ENCODE assay signal across 30 cellular contexts in genomic region chr13:30479590-30480219, GRCh38. TPM values are rescaled to one million over a fixed set of nuclear protein-coding genes. Genes with fewer than 3 reads are reported as not detected.
"Had no signal": no experiment of that assay in that cellular context is flagged by ENCODE, and none has a peak within 500 bp of the region (broad histone marks: within the 10 kb centered on the region; RNA-seq: fewer than 3 reads in every experiment).

No MANE protein-coding gene starts in this region.

- H3K4me1 Mint-ChIP-seq: activated CD4-positive, alpha-beta T cell treated with anti-CD3 and anti-CD28 coated beads, Interleukin-2, amount 10 ng/mL, durations not matched to agents 24 days and 14 days; activated naive CD8-positive, alpha-beta T cell treated with anti-CD3 and anti-CD28 coated beads, Interleukin-2, amount 50 U/mL, for 24 hours had no signal

- H3K9me3 ChIP-seq: ascending aorta, Peyer's patch had no signal

- H3K4me1 ChIP-seq: ascending aorta, Peyer's patch had no signal

- H3K27me3 Mint-ChIP-seq: activated B cell treated with CpG ODN at 0.5 μM for 24 hours; activated naive CD8-positive, alpha-beta T cell treated with anti-CD3 and anti-CD28 coated beads, Interleukin-2, amount 50 U/mL, for 24 hours; IgD-negative memory B cell had no signal

- H3K27me3 ChIP-seq: ascending aorta, Peyer's patch had no signal

- H3K9me3 Mint-ChIP-seq: activated B cell treated with CpG ODN at 0.5 μM for 24 hours; activated CD4-positive, alpha-beta T cell treated with anti-CD3 and anti-CD28 coated beads, Interleukin-2, amount 10 ng/mL, durations not matched to agents 24 days and 14 days; activated naive CD4-positive, alpha-beta T cell treated with anti-CD3 and anti-CD28 coated beads, Interleukin-2, amount 50 U/mL, for 72 hours; activated naive CD8-positive, alpha-beta T cell treated with anti-CD3 and anti-CD28 coated beads, Interleukin-2, amount 50 U/mL, for 24 hours; activated T-cell treated with anti-CD3 and anti-CD28 coated beads, Interleukin-2, amount 50 U/mL, for 4 hours; brain; IgD-negative memory B cell; T-helper 1 cell treated with Interleukin-12 subunit alpha and Interleukin-12 subunit beta and Interleukin-4 antibody, amounts not matched to agents 30 μg/mL and 1 μg/mL, for 36 hours had no signal

- H3K27ac Mint-ChIP-seq: activated B cell treated with CpG ODN at 0.5 μM for 24 hours; activated CD4-positive, alpha-beta T cell treated with anti-CD3 and anti-CD28 coated beads, Interleukin-2, amount 10 ng/mL, durations not matched to agents 24 days and 14 days; activated naive CD4-positive, alpha-beta T cell treated with anti-CD3 and anti-CD28 coated beads, Interleukin-2, amount 50 U/mL, for 72 hours; activated naive CD8-positive, alpha-beta T cell treated with anti-CD3 and anti-CD28 coated beads, Interleukin-2, amount 50 U/mL, for 24 hours; IgD-negative memory B cell; T-helper 1 cell treated with Interleukin-12 subunit alpha and Interleukin-12 subunit beta and Interleukin-4 antibody, amounts not matched to agents 30 μg/mL and 1 μg/mL, for 36 hours had no signal

- H3K4me3 ChIP-seq: ascending aorta, Peyer's patch had no signal

- DNase-seq: activated B cell treated with CpG ODN at 0.5 μM for 24 hours; activated CD4-positive, alpha-beta T cell treated with anti-CD3 and anti-CD28 coated beads for 1 hour; activated CD4-positive, alpha-beta T cell treated with anti-CD3 and anti-CD28 coated beads, Interleukin-2, amount 10 ng/mL, durations not matched to agents 24 days and 14 days; activated CD4-positive, alpha-beta T cell treated with anti-CD3 and anti-CD28 coated beads, Interleukin-2, amount 50 U/mL, for 48 hours; activated CD8-positive, alpha-beta memory T cell treated with anti-CD3 and anti-CD28 coated beads for 24 hours; activated effector memory CD4-positive, alpha-beta T cell treated with anti-CD3 and anti-CD28 coated beads, Interleukin-2, amount 50 U/mL, for 16 hours; activated naive CD4-positive, alpha-beta T cell treated with Interleukin-2 at 50 U/mL for 16 hours; activated naive CD8-positive, alpha-beta T cell treated with anti-CD3 and anti-CD28 coated beads, Interleukin-2, amount 50 U/mL, for 24 hours; activated T-cell treated with anti-CD3 and anti-CD28 coated beads, Interleukin-2, amount 50 U/mL, for 4 hours; amniotic stem cell; KG1; NCI-H1092; NCI-H1417; NCI-H1694; NCI-H2029; NCI-H345; NCI-H510A; NCI-H82; NK-92 treated with Interleukin-12 subunit alpha and Interleukin-12 subunit beta, amount 100 ng/mL, for 24 hours; Peyer's patch; SHP77 had no signal

- H3K4me3 Mint-ChIP-seq: activated B cell treated with CpG ODN at 0.5 μM for 24 hours; activated CD4-positive, alpha-beta T cell treated with anti-CD3 and anti-CD28 coated beads, Interleukin-2, amount 10 ng/mL, durations not matched to agents 24 days and 14 days; activated naive CD8-positive, alpha-beta T cell treated with anti-CD3 and anti-CD28 coated beads, Interleukin-2, amount 50 U/mL, for 24 hours; activated T-cell treated with anti-CD3 and anti-CD28 coated beads, Interleukin-2, amount 50 U/mL, for 4 hours; IgD-negative memory B cell; T-helper 1 cell treated with Interleukin-12 subunit alpha and Interleukin-12 subunit beta and Interleukin-4 antibody, amounts not matched to agents 30 μg/mL and 1 μg/mL, for 36 hours had no signal

- H3K27ac ChIP-seq: ascending aorta, Peyer's patch, RWPE1 had no signal

- H3K36me3 ChIP-seq: ascending aorta, Peyer's patch had no signal

- H3K36me3 Mint-ChIP-seq: activated naive CD4-positive, alpha-beta T cell treated with anti-CD3 and anti-CD28 coated beads, Interleukin-2, amount 50 U/mL, for 72 hours; brain; IgD-negative memory B cell had no signal

RNA-seq across cellular contexts. Expression of gene UBE2L5, which starts 57.4 kb away (rescaled TPM):
- total RNA-seq: activated CD4-positive, alpha-beta T cell treated with anti-CD3 and anti-CD28 coated beads, Interleukin-2, amount 10 ng/mL, durations not matched to agents 24 days and 14 days; activated T-cell treated with anti-CD3 and anti-CD28 coated beads, Interleukin-2, amount 50 U/mL, for 4 hours; ascending aorta; LHCN-M2; M059J; Peyer's patch; SK-MEL-5 had no signal
- polyA plus RNA-seq: IgD-negative memory B cell had no signal
